Comparison of ENCODE assay signal across 8 cellular contexts in the genomic region with DNA sequence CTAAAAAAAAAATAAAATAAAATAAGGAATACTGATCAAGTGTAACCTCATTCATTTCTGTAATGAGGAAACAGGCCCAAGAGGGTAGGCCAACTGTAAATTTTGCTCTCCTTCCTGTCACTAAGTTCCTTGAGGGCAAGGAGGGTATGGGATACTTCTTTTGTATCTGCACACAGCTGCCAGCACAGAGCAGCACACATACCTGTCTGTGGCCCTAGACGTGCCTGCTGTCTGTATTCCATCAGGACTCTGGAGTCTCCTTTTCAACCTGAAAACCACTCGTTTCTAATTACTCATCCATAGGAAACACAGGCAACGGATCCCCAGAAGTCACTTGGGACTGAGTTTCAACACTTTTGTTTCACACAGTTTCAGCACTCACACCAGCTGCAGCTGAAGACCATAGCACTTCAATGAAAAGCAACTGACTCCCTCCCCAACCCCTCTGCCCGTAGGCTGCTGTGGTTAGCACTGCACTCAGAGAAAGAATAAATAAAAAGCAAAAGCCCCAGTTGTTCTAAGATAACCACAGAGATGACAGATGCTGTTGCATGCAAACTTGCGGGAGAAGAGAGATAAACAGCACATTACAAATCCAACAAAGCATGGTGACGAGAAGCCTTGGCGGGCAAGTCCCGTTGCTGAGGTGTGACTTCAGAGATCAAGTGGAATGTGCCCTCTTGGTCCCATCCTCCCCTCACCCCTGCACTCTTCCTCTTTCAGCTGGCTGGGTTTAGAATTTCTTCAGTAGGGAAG. TPM values are rescaled to one million over a fixed set of nuclear protein-coding genes. Genes with fewer than 3 reads are reported as not detected.
DNase-seq lines count a peak whose midpoint lies in the region; ATAC-seq lines count a peak whose summit lies in the region.

No MANE protein-coding gene starts in this region.

- ATAC-seq in HG02981 (IDR thresholded peaks at IDR 0.05; ENCODE audit: unreplicated experiment) (peak; percentile 77), HG03469 (IDR thresholded peaks at IDR 0.05; ENCODE audit: unreplicated experiment) (no peak), HG02763 (IDR thresholded peaks at IDR 0.05; ENCODE audit: unreplicated experiment) (no peak)

- peak; percentile 36 for DNase-seq in NK-92 treated with Interleukin-12 subunit alpha and Interleukin-12 subunit beta, amount 100 ng/mL, for 24 hours (lab: John Stamatoyannopoulos, UW)
- no peak for DNase-seq in NK-92 (lab: John Stamatoyannopoulos, UW; ENCODE audit: unreplicated experiment)
- DNase-seq in RPMI7951 (ENCODE audit: low read depth): peak; percentile 85
- DNase-seq in foreskin melanocyte: peak; percentile 44
- no peak for DNase-seq in DMS153 treated with DMSO at 0.1 percent for 48 hours (lab: John Stamatoyannopoulos, UW; ENCODE audit: unreplicated experiment)

RNA-seq across cellular contexts. Expression of a gene that starts 24.9 kb away (rescaled TPM):
- 12.4 and 17.9 TPM in 2 replicates for total RNA-seq in RPMI7951 (2014; rRNA removed; shearing (Covaris generic))

Comparison
In these comparisons a context has a peak if more than half of its experiments do, and no peak if none do; other contexts are left out.
1. DNase-seq: peak in NK-92 treated with Interleukin-12 subunit alpha and Interleukin-12 subunit beta, amount 100 ng/mL, for 24 hours (single experiment), RPMI7951 (single experiment) and foreskin melanocyte (single experiment); none in NK-92 (single experiment) and DMS153 treated with DMSO at 0.1 percent for 48 hours (single experiment).